30 cellular contexts compared by ENCODE assay signal in the genomic region with DNA sequence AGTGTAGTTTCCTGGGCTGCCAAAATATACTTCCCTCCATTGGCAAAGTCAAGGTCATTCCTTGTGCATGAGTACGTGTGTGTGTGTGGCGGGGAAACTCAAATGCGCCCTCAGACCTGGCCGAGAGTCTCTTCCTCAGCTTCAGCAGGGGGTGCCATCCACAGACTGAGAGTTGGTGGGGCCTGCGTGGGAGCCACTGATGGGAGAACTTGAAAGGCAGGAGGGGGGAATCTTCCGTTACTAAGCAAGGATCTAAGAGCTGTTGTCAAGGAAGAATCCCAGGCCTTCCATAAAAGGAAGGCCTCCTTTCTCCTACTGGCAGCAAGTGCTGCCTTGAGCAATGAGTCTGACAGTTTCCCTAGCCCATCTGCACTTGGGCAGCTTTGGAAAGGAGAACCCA.
"Had no signal": no experiment of that assay in that cellular context is flagged by ENCODE, and none has a peak within 500 bp of the region (broad histone marks: within the 10 kb centered on the region; RNA-seq: fewer than 3 reads in every experiment).

No MANE protein-coding gene starts in this region.

- H3K4me1 ChIP-seq: left lung, lower lobe of right lung, stomach, testis, thyroid gland, transverse colon, upper lobe of left lung, vagina had no signal

- ATAC-seq: left colon; left lung; lower lobe of right lung; natural killer cell treated with Interleukin-12 subunit alpha and Interleukin-12 subunit beta and Interleukin-15 and Interleukin-18, amount 100 ng/mL, for 72 hours; right cardiac atrium; sciatic nerve; stimulated activated naive B cell treated with anti-CD40 and anti-IgM and Interleukin-4, amounts not matched to agents 10 μg/mL and 1 μg/mL and 100 μg/mL, for 72 hours; stimulated activated naive CD8-positive, alpha-beta T cell treated with anti-CD3 and anti-CD28 coated beads, Interleukin-15, Interleukin-2, amounts not matched to agents 100 U/mL and 50 U/mL, for 24 hours had no signal

- H3K4me3 Mint-ChIP-seq: immature natural killer cell; mesothelial cell of epicardium; naive B cell; natural killer cell treated with Interleukin-12 subunit alpha and Interleukin-12 subunit beta and Interleukin-15 and Interleukin-18, amount 100 ng/mL, for 72 hours; stimulated activated naive B cell treated with anti-CD40 and anti-IgM and Interleukin-4, amounts not matched to agents 10 μg/mL and 1 μg/mL and 100 μg/mL, for 72 hours had no signal

- H3K9me3 ChIP-seq: left lung, lower lobe of right lung, ovary, stomach, testis, thyroid gland, transverse colon, upper lobe of left lung, vagina had no signal

- H3K36me3 Mint-ChIP-seq: immature natural killer cell; mesothelial cell of epicardium; naive B cell; natural killer cell treated with Interleukin-12 subunit alpha and Interleukin-12 subunit beta and Interleukin-15 and Interleukin-18, amount 100 ng/mL, for 72 hours; stimulated activated naive B cell treated with anti-CD40 and anti-IgM and Interleukin-4, amounts not matched to agents 10 μg/mL and 1 μg/mL and 100 μg/mL, for 72 hours had no signal

- H3K4me1 Mint-ChIP-seq: immature natural killer cell, naive B cell had no signal

- FAIRE-seq: islet of Langerhans, kidney had no signal

- H3K27ac Mint-ChIP-seq: immature natural killer cell; mesothelial cell of epicardium; naive B cell; natural killer cell treated with Interleukin-12 subunit alpha and Interleukin-12 subunit beta and Interleukin-15 and Interleukin-18, amount 100 ng/mL, for 72 hours; progenitor cell of endocrine pancreas; stimulated activated naive B cell treated with anti-CD40 and anti-IgM and Interleukin-4, amounts not matched to agents 10 μg/mL and 1 μg/mL and 100 μg/mL, for 72 hours had no signal

- H3K9me3 Mint-ChIP-seq: mesothelial cell of epicardium; natural killer cell treated with Interleukin-12 subunit alpha and Interleukin-12 subunit beta and Interleukin-15 and Interleukin-18, amount 100 ng/mL, for 72 hours; stimulated activated naive B cell treated with anti-CD40 and anti-IgM and Interleukin-4, amounts not matched to agents 10 μg/mL and 1 μg/mL and 100 μg/mL, for 72 hours had no signal

- DNase-seq: immature natural killer cell; kidney; left colon; left lung; lower lobe of right lung; mammary epithelial cell; mesenchymal stem cell; naive B cell; occipital lobe; ovary; retina; right cardiac atrium; stimulated activated CD4-positive, alpha-beta T cell treated with anti-CD3 and anti-CD28 coated beads, Interleukin-12 subunit alpha, Interleukin-12 subunit beta, amount 100 ng/mL, for 4 hours; stimulated activated CD4-positive, alpha-beta T cell treated with anti-CD3 and anti-CD28 coated beads, Interleukin-15, amount 100 ng/mL, for 24 hours; stimulated activated CD4-positive, alpha-beta T cell treated with anti-CD3 and anti-CD28 coated beads, Interleukin-2, amount 100 ng/mL, for 24 hours; stimulated activated CD4-positive, alpha-beta T cell treated with anti-CD3 and anti-CD28 coated beads, Interleukin-4, amount 100 ng/mL, for 1 hour; stimulated activated naive B cell treated with anti-CD40 and anti-IgM and Interleukin-4, amounts not matched to agents 10 μg/mL and 1 μg/mL and 100 μg/mL, for 72 hours; stimulated activated naive CD8-positive, alpha-beta T cell treated with anti-CD3 and anti-CD28 coated beads, Interleukin-15, Interleukin-2, amounts not matched to agents 100 U/mL and 50 U/mL, for 24 hours; stomach; testis; thyroid gland; transverse colon; upper lobe of left lung had no signal

- H3K36me3 ChIP-seq: left lung, lower lobe of right lung, ovary, stomach, thyroid gland, transverse colon, upper lobe of left lung, vagina had no signal

- H3K4me3 ChIP-seq: left lung, lower lobe of right lung, ovary, skin epidermis, stomach, testis, thyroid gland, transverse colon, upper lobe of left lung, vagina had no signal

- H3K27me3 ChIP-seq: left lung, ovary, testis, thyroid gland, transverse colon, upper lobe of left lung, vagina had no signal

- H3K27ac ChIP-seq: left lung, lower lobe of right lung, ovary, skin epidermis, stomach, testis, thyroid gland, transverse colon, upper lobe of left lung, vagina had no signal
